Comparison of ENCODE assay signal across 8 cellular contexts in genomic region chr1:228457396-228458176, GRCh38. TPM values are rescaled to one million over a fixed set of nuclear protein-coding genes. Genes with fewer than 3 reads are reported as not detected.
DNase-seq lines count a peak whose midpoint lies in the region; ATAC-seq and TF ChIP-seq lines count a peak whose summit lies in the region.

No MANE protein-coding gene starts in this region.

- DNase-seq in EL (peak; percentile 99), LNCaP clone FGC (ENCODE audit: low read depth) (peak; percentile 95), SHP77 treated with DMSO at 0.1 percent for 48 hours (lab: John Stamatoyannopoulos, UW) (peak; percentile 98), non-pigmented ciliary epithelial cell (ENCODE audit: low read depth) (peak; percentile 97), superior temporal gyrus (ENCODE audit: extremely low spot score) (peak; percentile 100)
- peak; percentile 84 for DNase-seq in activated naive CD4-positive, alpha-beta T cell treated with Interleukin-2 at 50 U/mL for 16 hours

- peaks cover 0 to 33% (median 6%) of the 10 kb centered on the region in 3 donors for H3K4me1 ChIP-seq in gastroesophageal sphincter

- H3K36me3 ChIP-seq in gastroesophageal sphincter = no peaks in the 10 kb centered on the region

- peak; percentile 48 for TF ChIP-seq CTCF in LNCaP clone FGC (IDR thresholded peaks at IDR 0.05; ENCODE audit: control insufficient read depth, extremely low read depth, insufficient read depth)
- peak in 3 of 4 experiments; percentile 2 to 30 (median 22) for TF ChIP-seq CTCF in gastroesophageal sphincter (IDR thresholded peaks at IDR 0.05)

- H3K27ac ChIP-seq in gastroesophageal sphincter = peak overlapping the region; percentile 22 to 85 (median 82)

- H3K4me3 ChIP-seq in LNCaP clone FGC (ENCODE audit: low read depth, low read length) (peak overlapping the region; percentile 70), gastroesophageal sphincter (peak overlapping the region; percentile 31 to 55)

- 0 to 1% methylated on average over 14 to 21 of the region's 74 CpGs for WGBS in gastroesophageal sphincter (ENCODE audit: low coverage in 1 of 2), 2 donors

- H3K9me3 ChIP-seq in gastroesophageal sphincter = no peaks in the 10 kb centered on the region

- TF ChIP-seq POLR2A in gastroesophageal sphincter (IDR thresholded peaks at IDR 0.05) = peak in 1 of 2 donors; percentile 55

- peaks cover 89% of the 10 kb centered on the region for H3K27me3 ChIP-seq in gastroesophageal sphincter

- ATAC-seq in GM21825 (IDR thresholded peaks at IDR 0.05; ENCODE audit: unreplicated experiment) = peak; percentile 81
- peak; percentile 95 for ATAC-seq in gastroesophageal sphincter

- TF ChIP-seq EP300 in gastroesophageal sphincter (IDR thresholded peaks at IDR 0.05) = no peak

RNA-seq across cellular contexts. Expression of gene RNF187, which starts 29.6 kb away (rescaled TPM):
- total RNA-seq in gastroesophageal sphincter = 10 to 100 TPM; 33.9 to 80.6 (median 52.4) TPM

RNA-seq across cellular contexts. Expression of gene TRIM17, which starts 40.9 kb away (rescaled TPM):
- total RNA-seq in gastroesophageal sphincter = not detected

RNA-seq across cellular contexts. Expression of gene TRIM11, which starts 51.0 kb away (rescaled TPM):
- 10 to 100 TPM; 16.3 to 24.6 (median 21.9) TPM for total RNA-seq in gastroesophageal sphincter

Comparison
In these comparisons a context has a peak if more than half of its experiments do, and no peak if none do; other contexts are left out.
1. Peak in every context shown above with its lines: DNase-seq, ATAC-seq, H3K4me3 ChIP-seq and H3K27ac ChIP-seq.